ENCODE assay signal across 9 cellular contexts in genomic region chr2:54945401-54946219, GRCh38.
DNase-seq lines count a peak whose midpoint lies in the region; ATAC-seq, FAIRE-seq and TF ChIP-seq lines count a peak whose summit lies in the region.
"Had no signal": no experiment of that assay in that cellular context is flagged by ENCODE, and none has a peak within 500 bp of the region (broad histone marks: within the 10 kb centered on the region; RNA-seq: fewer than 3 reads in every experiment).

No MANE protein-coding gene starts in this region.

- CTCF ChIA-PET in Caco-2 (lab: Charles Lee) (no interaction called here), A673 (lab: Charles Lee) (no interaction called here)

- H3K4me1 Mint-ChIP-seq in Caco-2 (ENCODE audit: low read depth, unreplicated experiment), result peaks cover 2% of the 10 kb centered on the region

- H3K27ac Mint-ChIP-seq in Caco-2 (ENCODE audit: unreplicated experiment), result peak overlapping the region; percentile 41
- H3K27ac Mint-ChIP-seq in activated naive CD4-positive, alpha-beta T cell treated with anti-CD3 and anti-CD28 coated beads, Interleukin-2, amount 50 U/mL, for 72 hours, result peak overlapping the region in 1 of 2 donors; percentile 16

- POLR2A ChIA-PET in Caco-2 (lab: Charles Lee), result no interaction called here
- POLR2A ChIA-PET in A673 (lab: Charles Lee; ENCODE audit: low non-redundant PET), result no interaction called here

- no peaks in the 10 kb centered on the region for H3K9me3 ChIP-seq in Caco-2
- H3K9me3 ChIP-seq in A673 (ENCODE audit: low read depth, low read length, poor library complexity, severe bottlenecking), result no peaks in the 10 kb centered on the region

- no peak overlapping the region for H3K4me3 ChIP-seq in Caco-2 (ENCODE audit: low read depth, low read length)
- H3K4me3 ChIP-seq in A673 (ENCODE audit: low read depth, low read length, poor library complexity, severe bottlenecking), result no peak overlapping the region

- H3K36me3 ChIP-seq in Caco-2 (ENCODE audit: control insufficient read depth, insufficient read depth, low read length), result no peaks in the 10 kb centered on the region
- H3K36me3 ChIP-seq in A673 (ENCODE audit: insufficient read depth, low read length, poor library complexity, severe bottlenecking), result no peaks in the 10 kb centered on the region

- no peak overlapping the region for H3K4me3 Mint-ChIP-seq in Caco-2 (ENCODE audit: unreplicated experiment)

- intact Hi-C loops in Caco-2 (cut with micrococcal nuclease; ENCODE audit: unreplicated experiment), result no loop called here
- intact Hi-C loops in A673 (cut with micrococcal nuclease; ENCODE audit: unreplicated experiment), result no loop called here

- TF ChIP-seq CTCF in Caco-2 (IDR thresholded peaks at IDR 0.05; ENCODE audit: insufficient read depth in 1 of 2, low read depth in 1 of 2, low read length in 1 of 2, severe bottlenecking in 1 of 2, unreplicated experiment in 1 of 2) (no peak), A673 (conservative IDR thresholded peaks at IDR 0.05; ENCODE audit: low read depth, low read length) (no peak)

- peak; percentile 86 to 93 for ATAC-seq in activated naive CD4-positive, alpha-beta T cell treated with anti-CD3 and anti-CD28 coated beads, Interleukin-2, amount 50 U/mL, for 72 hours

- H3K27me3 ChIP-seq in Caco-2 (replicated peaks; ENCODE audit: control insufficient read depth, insufficient read depth, low read length), result no peaks in the 10 kb centered on the region
- H3K27me3 ChIP-seq in A673 (replicated peaks; ENCODE audit: insufficient read depth, low read depth, low read length, poor library complexity), result no peaks in the 10 kb centered on the region

- no peaks in the 10 kb centered on the region for H3K4me1 ChIP-seq in Caco-2
- no peaks in the 10 kb centered on the region for H3K4me1 ChIP-seq in A673 (ENCODE audit: insufficient read depth, low read length, poor library complexity, severe bottlenecking)

- H3K9me3 Mint-ChIP-seq in Caco-2 (ENCODE audit: unreplicated experiment), result no peaks in the 10 kb centered on the region
- no peaks in the 10 kb centered on the region for H3K9me3 Mint-ChIP-seq in activated naive CD4-positive, alpha-beta T cell treated with anti-CD3 and anti-CD28 coated beads, Interleukin-2, amount 50 U/mL, for 72 hours

- FAIRE-seq in H54 (lab: Jason Lieb, UNC), result no peak

- peak overlapping the region; percentile 92 for H3K27ac ChIP-seq in temporal lobe (ENCODE audit: low read depth, low read length)
- H3K27ac ChIP-seq in A673 (ENCODE audit: low read depth, low read length, poor library complexity, severe bottlenecking), result no peak overlapping the region
- H3K27ac ChIP-seq: HL-60 had no signal

- DNase-seq in Caco-2 (no peak), H54 (ENCODE audit: insufficient read length, low spot score) (peak; percentile 48), hippocampal formation (lab: John Stamatoyannopoulos, UW) (peak; percentile 66 to 68), SW 1271 (lab: John Stamatoyannopoulos, UW) (no peak), NCI-H2227 (lab: John Stamatoyannopoulos, UW; ENCODE audit: unreplicated experiment) (no peak), A673 (ENCODE audit: low spot score) (no peak)
- peak in 1 of 2 donors; percentile 29 for DNase-seq in activated naive CD4-positive, alpha-beta T cell treated with anti-CD3 and anti-CD28 coated beads, Interleukin-2, amount 50 U/mL, for 72 hours (ENCODE audit: low spot score in 2 of 2)

- BruUV-seq in Caco-2 (replicated peaks; lab: Mats Ljungman, UMichigan) (no TSS peak), A673 (replicated peaks; lab: Mats Ljungman, UMichigan) (no TSS peak)

- peaks cover 14% of the 10 kb centered on the region for H3K36me3 Mint-ChIP-seq in Caco-2 (ENCODE audit: insufficient read depth, unreplicated experiment)
- no peaks in the 10 kb centered on the region for H3K36me3 Mint-ChIP-seq in activated naive CD4-positive, alpha-beta T cell treated with anti-CD3 and anti-CD28 coated beads, Interleukin-2, amount 50 U/mL, for 72 hours

- no peaks in the 10 kb centered on the region for H3K27me3 Mint-ChIP-seq in Caco-2 (ENCODE audit: insufficient read depth, unreplicated experiment)

- no peak for TF ChIP-seq POLR2A in H54 (IDR thresholded peaks at IDR 0.05; ENCODE audit: low read depth, low read length)

Comparison
In these comparisons a context has a peak if more than half of its experiments do, and no peak if none do; other contexts are left out.
1. DNase-seq: peak in H54 (single experiment) and hippocampal formation (2 of 2); none in Caco-2 (0 of 2), SW 1271 (0 of 2), NCI-H2227 (single experiment) and A673 (single experiment).